ENCODE assay signal across 28 cellular contexts in the genomic region with DNA sequence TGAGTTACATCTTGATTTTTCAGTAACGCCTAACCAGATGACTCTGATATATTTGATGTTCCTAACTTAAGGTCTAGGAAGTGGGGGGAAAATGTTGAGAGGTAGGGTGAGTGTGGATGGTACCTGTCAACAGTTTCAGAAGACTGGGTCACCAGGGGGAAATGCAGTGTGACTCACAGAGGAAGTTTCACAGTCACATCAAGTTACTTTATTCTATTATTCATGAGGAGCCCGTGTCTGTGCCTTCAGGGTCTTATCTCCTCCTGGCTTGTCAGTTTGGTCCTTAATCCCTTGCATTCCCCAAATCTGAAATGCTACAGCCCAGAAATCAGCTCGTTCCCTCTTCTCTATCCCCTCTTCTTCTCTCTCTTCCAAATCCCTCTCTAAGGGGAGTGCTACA. TPM values are rescaled to one million over a fixed set of nuclear protein-coding genes. Genes with fewer than 3 reads are reported as not detected.
"Had no signal": no experiment of that assay in that cellular context is flagged by ENCODE, and none has a peak within 500 bp of the region (broad histone marks: within the 10 kb centered on the region; RNA-seq: fewer than 3 reads in every experiment).

No MANE protein-coding gene starts in this region.

- H3K27me3 ChIP-seq: gastrocnemius medialis, hepatocyte, pancreas, sigmoid colon, suprapubic skin, tibial artery, upper lobe of right lung had no signal

- DNase-seq: activated CD4-positive, alpha-beta T cell treated with anti-CD3 and anti-CD28 coated beads, Interleukin-2, amount 10 ng/mL, durations not matched to agents 7 days and 5 days; activated gamma-delta T cell treated with Interleukin-2 at 50 U/mL for 16 hours; activated T-cell treated with anti-CD3 and anti-CD28 coated beads, Interleukin-2, amount 50 U/mL, for 1 hour; anterior cingulate cortex; dermis blood vessel endothelial cell; effector CD8-positive, alpha-beta T cell; gastrocnemius medialis; glutamatergic neuron; islet precursor cell; left cardiac atrium; left ventricle myocardium superior; naive thymus-derived CD4-positive, alpha-beta T cell; pancreas; retina; sigmoid colon; small intestine; stimulated activated CD4-positive, alpha-beta T cell treated with anti-CD3 and anti-CD28 coated beads, Interleukin-4, amount 100 ng/mL, for 24 hours; T-helper 17 cell; T1000; tibial artery; upper lobe of right lung; WERI-Rb-1 had no signal

- H3K36me3 ChIP-seq: gastrocnemius medialis, pancreas, prostate gland, sigmoid colon, suprapubic skin, tibial artery, upper lobe of right lung, WERI-Rb-1 had no signal

- H3K4me1 ChIP-seq: prostate gland had no signal

- ATAC-seq: gastrocnemius medialis; left cardiac atrium; left ventricle myocardium superior; naive thymus-derived CD4-positive, alpha-beta T cell; pancreas; stimulated activated memory B cell treated with anti-CD40 and anti-IgM and Interleukin-4, amounts not matched to agents 10 μg/mL and 1 μg/mL and 100 μg/mL, for 72 hours; T-helper 17 cell; upper lobe of right lung had no signal

- H3K9me3 ChIP-seq: gastrocnemius medialis, pancreas, prostate gland, sigmoid colon, suprapubic skin, tibial artery, upper lobe of right lung had no signal

- H3K4me3 ChIP-seq: gastrocnemius medialis, hepatocyte, pancreas, prostate gland, sigmoid colon, suprapubic skin, tibial artery, upper lobe of right lung had no signal

- H3K27ac ChIP-seq: gastrocnemius medialis, hepatocyte, pancreas, prostate gland, sigmoid colon, suprapubic skin, tibial artery, upper lobe of right lung, WERI-Rb-1 had no signal

RNA-seq across cellular contexts. Expression of a gene that starts 4.7 kb away (rescaled TPM):
- total RNA-seq: activated CD4-positive, alpha-beta T cell treated with anti-CD3 and anti-CD28 coated beads, Interleukin-2, amount 10 ng/mL, durations not matched to agents 7 days and 5 days; activated T-helper 1 cell treated with anti-CD3 and anti-CD28 coated beads, Interleukin-12 subunit alpha, Interleukin-12 subunit beta, Interleukin-2, Interleukin-4 antibody, amounts not matched to agents 30 ng/mL and 10 ng/mL and 1 ng/mL, durations not matched to agents 14 hours and 24 hours and 36 hours had no signal
- polyA plus RNA-seq: naive thymus-derived CD4-positive, alpha-beta T cell; neural cell had no signal
